In the genomic region with DNA sequence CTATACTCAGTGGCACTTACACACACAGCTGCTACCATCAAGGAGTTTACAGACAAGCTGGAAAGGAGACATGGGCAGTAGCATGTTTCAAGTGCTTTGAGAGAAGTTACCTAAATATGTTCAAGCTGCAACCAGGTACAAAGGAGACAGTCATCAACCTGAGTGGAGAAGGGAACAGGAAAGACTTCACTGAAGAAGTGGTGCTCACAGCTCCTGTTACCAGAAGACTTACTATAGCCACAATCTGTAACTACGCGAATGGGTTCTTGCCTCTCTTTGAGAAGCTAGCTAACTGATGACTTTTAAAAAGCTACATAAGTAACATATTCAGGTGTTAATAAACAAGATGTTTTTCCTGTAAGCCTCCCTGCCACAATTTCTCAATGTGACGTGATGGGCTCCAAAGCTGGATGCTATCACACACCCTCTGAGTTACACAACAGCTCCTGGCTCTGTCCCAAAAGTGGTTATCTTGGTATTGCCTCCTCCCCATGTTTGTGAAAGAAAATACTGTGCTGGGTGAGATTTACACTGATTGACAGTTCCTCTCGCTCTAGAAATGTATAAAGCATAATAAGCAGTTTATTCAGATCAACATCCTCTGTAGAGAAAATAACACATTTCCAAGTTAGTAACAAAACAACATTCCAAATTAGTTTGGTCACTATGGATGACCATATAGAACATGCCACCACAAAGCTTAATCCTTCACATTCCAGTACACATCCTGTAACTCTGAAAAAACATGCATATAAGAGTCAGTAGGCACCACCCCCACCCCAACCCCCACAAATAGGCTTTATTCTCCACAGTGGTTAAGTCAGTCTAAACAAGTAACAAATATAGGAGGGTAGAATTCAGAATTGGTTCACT, we compare ENCODE assay signal across 1 cellular context.
A peak's percentile ranks its signal among the peaks of the same experiment; 100 is the strongest.
TF ChIP-seq lines count a peak whose summit lies in the region.

No MANE protein-coding gene starts in this region.

TF ChIP-seq in HepG2, 621 proteins besides CTCF, POLR2A, EP300 and RAD21 (continued from another document and continues in another):
- TF ChIP-seq, protein P1, sequence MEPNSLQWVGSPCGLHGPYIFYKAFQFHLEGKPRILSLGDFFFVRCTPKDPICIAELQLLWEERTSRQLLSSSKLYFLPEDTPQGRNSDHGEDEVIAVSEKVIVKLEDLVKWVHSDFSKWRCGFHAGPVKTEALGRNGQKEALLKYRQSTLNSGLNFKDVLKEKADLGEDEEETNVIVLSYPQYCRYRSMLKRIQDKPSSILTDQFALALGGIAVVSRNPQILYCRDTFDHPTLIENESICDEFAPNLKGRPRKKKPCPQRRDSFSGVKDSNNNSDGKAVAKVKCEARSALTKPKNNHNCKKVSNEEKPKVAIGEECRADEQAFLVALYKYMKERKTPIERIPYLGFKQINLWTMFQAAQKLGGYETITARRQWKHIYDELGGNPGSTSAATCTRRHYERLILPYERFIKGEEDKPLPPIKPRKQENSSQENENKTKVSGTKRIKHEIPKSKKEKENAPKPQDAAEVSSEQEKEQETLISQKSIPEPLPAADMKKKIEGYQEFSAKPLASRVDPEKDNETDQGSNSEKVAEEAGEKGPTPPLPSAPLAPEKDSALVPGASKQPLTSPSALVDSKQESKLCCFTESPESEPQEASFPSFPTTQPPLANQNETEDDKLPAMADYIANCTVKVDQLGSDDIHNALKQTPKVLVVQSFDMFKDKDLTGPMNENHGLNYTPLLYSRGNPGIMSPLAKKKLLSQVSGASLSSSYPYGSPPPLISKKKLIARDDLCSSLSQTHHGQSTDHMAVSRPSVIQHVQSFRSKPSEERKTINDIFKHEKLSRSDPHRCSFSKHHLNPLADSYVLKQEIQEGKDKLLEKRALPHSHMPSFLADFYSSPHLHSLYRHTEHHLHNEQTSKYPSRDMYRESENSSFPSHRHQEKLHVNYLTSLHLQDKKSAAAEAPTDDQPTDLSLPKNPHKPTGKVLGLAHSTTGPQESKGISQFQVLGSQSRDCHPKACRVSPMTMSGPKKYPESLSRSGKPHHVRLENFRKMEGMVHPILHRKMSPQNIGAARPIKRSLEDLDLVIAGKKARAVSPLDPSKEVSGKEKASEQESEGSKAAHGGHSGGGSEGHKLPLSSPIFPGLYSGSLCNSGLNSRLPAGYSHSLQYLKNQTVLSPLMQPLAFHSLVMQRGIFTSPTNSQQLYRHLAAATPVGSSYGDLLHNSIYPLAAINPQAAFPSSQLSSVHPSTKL (CRISPR knock-in tag; IDR thresholded peaks at IDR 0.05) = peak; percentile 32; the same call in 1 of the 2 replicates
- TF ChIP-seq GZF1 (CRISPR knock-in tag; IDR thresholded peaks at IDR 0.05) = no peak
- no peak for TF ChIP-seq NFE2L2 (IDR thresholded peaks at IDR 0.05; ENCODE audit: low read length)
- TF ChIP-seq GFI1 (CRISPR knock-in tag; IDR thresholded peaks at IDR 0.05; ENCODE audit: borderline replicate concordance) = 0 out of 2 replicates have a peak, but pooled peaks have one; percentile 15
- TF ChIP-seq ZSCAN20 (CRISPR knock-in tag; IDR thresholded peaks at IDR 0.05; ENCODE audit: borderline replicate concordance) = no peak
- no peak for TF ChIP-seq TMF1 (CRISPR knock-in tag; IDR thresholded peaks at IDR 0.05; ENCODE audit: low read depth)
- TF ChIP-seq, protein P2, sequence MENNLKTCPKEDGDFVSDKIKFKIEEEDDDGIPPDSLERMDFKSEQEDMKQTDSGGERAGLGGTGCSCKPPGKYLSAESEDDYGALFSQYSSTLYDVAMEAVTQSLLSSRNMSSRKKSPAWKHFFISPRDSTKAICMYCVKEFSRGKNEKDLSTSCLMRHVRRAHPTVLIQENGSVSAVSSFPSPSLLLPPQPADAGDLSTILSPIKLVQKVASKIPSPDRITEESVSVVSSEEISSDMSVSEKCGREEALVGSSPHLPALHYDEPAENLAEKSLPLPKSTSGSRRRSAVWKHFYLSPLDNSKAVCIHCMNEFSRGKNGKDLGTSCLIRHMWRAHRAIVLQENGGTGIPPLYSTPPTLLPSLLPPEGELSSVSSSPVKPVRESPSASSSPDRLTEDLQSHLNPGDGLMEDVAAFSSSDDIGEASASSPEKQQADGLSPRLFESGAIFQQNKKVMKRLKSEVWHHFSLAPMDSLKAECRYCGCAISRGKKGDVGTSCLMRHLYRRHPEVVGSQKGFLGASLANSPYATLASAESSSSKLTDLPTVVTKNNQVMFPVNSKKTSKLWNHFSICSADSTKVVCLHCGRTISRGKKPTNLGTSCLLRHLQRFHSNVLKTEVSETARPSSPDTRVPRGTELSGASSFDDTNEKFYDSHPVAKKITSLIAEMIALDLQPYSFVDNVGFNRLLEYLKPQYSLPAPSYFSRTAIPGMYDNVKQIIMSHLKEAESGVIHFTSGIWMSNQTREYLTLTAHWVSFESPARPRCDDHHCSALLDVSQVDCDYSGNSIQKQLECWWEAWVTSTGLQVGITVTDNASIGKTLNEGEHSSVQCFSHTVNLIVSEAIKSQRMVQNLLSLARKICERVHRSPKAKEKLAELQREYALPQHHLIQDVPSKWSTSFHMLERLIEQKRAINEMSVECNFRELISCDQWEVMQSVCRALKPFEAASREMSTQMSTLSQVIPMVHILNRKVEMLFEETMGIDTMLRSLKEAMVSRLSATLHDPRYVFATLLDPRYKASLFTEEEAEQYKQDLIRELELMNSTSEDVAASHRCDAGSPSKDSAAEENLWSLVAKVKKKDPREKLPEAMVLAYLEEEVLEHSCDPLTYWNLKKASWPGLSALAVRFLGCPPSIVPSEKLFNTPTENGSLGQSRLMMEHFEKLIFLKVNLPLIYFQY (CRISPR knock-in tag; IDR thresholded peaks at IDR 0.05; ENCODE audit: borderline replicate concordance) = no peak
- TF ChIP-seq, protein P3, sequence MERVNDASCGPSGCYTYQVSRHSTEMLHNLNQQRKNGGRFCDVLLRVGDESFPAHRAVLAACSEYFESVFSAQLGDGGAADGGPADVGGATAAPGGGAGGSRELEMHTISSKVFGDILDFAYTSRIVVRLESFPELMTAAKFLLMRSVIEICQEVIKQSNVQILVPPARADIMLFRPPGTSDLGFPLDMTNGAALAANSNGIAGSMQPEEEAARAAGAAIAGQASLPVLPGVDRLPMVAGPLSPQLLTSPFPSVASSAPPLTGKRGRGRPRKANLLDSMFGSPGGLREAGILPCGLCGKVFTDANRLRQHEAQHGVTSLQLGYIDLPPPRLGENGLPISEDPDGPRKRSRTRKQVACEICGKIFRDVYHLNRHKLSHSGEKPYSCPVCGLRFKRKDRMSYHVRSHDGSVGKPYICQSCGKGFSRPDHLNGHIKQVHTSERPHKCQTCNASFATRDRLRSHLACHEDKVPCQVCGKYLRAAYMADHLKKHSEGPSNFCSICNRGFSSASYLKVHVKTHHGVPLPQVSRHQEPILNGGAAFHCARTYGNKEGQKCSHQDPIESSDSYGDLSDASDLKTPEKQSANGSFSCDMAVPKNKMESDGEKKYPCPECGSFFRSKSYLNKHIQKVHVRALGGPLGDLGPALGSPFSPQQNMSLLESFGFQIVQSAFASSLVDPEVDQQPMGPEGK (CRISPR knock-in tag; IDR thresholded peaks at IDR 0.05) = 0 out of 2 replicates have a peak, but pooled peaks have one; percentile 14
- TF ChIP-seq HDAC1 (CRISPR knock-in tag; IDR thresholded peaks at IDR 0.05) = no peak
- no peak for TF ChIP-seq HCFC1 (IDR thresholded peaks at IDR 0.05; ENCODE audit: low read depth, low read length)
- TF ChIP-seq, protein P4, sequence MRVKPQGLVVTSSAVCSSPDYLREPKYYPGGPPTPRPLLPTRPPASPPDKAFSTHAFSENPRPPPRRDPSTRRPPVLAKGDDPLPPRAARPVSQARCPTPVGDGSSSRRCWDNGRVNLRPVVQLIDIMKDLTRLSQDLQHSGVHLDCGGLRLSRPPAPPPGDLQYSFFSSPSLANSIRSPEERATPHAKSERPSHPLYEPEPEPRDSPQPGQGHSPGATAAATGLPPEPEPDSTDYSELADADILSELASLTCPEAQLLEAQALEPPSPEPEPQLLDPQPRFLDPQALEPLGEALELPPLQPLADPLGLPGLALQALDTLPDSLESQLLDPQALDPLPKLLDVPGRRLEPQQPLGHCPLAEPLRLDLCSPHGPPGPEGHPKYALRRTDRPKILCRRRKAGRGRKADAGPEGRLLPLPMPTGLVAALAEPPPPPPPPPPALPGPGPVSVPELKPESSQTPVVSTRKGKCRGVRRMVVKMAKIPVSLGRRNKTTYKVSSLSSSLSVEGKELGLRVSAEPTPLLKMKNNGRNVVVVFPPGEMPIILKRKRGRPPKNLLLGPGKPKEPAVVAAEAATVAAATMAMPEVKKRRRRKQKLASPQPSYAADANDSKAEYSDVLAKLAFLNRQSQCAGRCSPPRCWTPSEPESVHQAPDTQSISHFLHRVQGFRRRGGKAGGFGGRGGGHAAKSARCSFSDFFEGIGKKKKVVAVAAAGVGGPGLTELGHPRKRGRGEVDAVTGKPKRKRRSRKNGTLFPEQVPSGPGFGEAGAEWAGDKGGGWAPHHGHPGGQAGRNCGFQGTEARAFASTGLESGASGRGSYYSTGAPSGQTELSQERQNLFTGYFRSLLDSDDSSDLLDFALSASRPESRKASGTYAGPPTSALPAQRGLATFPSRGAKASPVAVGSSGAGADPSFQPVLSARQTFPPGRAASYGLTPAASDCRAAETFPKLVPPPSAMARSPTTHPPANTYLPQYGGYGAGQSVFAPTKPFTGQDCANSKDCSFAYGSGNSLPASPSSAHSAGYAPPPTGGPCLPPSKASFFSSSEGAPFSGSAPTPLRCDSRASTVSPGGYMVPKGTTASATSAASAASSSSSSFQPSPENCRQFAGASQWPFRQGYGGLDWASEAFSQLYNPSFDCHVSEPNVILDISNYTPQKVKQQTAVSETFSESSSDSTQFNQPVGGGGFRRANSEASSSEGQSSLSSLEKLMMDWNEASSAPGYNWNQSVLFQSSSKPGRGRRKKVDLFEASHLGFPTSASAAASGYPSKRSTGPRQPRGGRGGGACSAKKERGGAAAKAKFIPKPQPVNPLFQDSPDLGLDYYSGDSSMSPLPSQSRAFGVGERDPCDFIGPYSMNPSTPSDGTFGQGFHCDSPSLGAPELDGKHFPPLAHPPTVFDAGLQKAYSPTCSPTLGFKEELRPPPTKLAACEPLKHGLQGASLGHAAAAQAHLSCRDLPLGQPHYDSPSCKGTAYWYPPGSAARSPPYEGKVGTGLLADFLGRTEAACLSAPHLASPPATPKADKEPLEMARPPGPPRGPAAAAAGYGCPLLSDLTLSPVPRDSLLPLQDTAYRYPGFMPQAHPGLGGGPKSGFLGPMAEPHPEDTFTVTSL (CRISPR knock-in tag; IDR thresholded peaks at IDR 0.05; ENCODE audit: borderline replicate concordance) = no peak
- no peak for TF ChIP-seq RAD51 (IDR thresholded peaks at IDR 0.05; ENCODE audit: borderline replicate concordance)
- TF ChIP-seq ZNF547 (CRISPR knock-in tag; IDR thresholded peaks at IDR 0.05) = no peak
- peak; percentile 31; the same call in 1 of the 2 replicates for TF ChIP-seq FOXA3 (CRISPR knock-in tag; IDR thresholded peaks at IDR 0.05)
- no peak for TF ChIP-seq KDM2A (CRISPR knock-in tag; IDR thresholded peaks at IDR 0.05; ENCODE audit: borderline replicate concordance, low read depth)
- peak; percentile 68; the same call in 1 of the 2 replicates for TF ChIP-seq CEBPB (IDR thresholded peaks at IDR 0.05; ENCODE audit: borderline replicate concordance, low read depth, low read length)
- TF ChIP-seq REXO4 (CRISPR knock-in tag; IDR thresholded peaks at IDR 0.05; ENCODE audit: borderline replicate concordance) = no peak
- TF ChIP-seq, protein P5, sequence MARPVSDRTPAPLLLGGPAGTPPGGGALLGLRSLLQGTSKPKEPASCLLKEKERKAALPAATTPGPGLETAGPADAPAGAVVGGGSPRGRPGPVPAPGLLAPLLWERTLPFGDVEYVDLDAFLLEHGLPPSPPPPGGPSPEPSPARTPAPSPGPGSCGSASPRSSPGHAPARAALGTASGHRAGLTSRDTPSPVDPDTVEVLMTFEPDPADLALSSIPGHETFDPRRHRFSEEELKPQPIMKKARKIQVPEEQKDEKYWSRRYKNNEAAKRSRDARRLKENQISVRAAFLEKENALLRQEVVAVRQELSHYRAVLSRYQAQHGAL (CRISPR knock-in tag; IDR thresholded peaks at IDR 0.05; ENCODE audit: not compliant biosample characterization) = no peak
- no peak for TF ChIP-seq HNF4A (CRISPR knock-in tag; IDR thresholded peaks at IDR 0.05)
- TF ChIP-seq CEBPG (CRISPR knock-in tag; IDR thresholded peaks at IDR 0.05) = peak; percentile 63
- TF ChIP-seq, protein P6, sequence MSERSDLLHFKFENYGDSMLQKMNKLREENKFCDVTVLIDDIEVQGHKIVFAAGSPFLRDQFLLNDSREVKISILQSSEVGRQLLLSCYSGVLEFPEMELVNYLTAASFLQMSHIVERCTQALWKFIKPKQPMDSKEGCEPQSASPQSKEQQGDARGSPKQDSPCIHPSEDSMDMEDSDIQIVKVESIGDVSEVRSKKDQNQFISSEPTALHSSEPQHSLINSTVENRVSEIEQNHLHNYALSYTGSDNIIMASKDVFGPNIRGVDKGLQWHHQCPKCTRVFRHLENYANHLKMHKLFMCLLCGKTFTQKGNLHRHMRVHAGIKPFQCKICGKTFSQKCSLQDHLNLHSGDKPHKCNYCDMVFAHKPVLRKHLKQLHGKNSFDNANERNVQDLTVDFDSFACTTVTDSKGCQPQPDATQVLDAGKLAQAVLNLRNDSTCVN (CRISPR knock-in tag; IDR thresholded peaks at IDR 0.05; ENCODE audit: borderline replicate concordance) = no peak
- TF ChIP-seq, protein P7, sequence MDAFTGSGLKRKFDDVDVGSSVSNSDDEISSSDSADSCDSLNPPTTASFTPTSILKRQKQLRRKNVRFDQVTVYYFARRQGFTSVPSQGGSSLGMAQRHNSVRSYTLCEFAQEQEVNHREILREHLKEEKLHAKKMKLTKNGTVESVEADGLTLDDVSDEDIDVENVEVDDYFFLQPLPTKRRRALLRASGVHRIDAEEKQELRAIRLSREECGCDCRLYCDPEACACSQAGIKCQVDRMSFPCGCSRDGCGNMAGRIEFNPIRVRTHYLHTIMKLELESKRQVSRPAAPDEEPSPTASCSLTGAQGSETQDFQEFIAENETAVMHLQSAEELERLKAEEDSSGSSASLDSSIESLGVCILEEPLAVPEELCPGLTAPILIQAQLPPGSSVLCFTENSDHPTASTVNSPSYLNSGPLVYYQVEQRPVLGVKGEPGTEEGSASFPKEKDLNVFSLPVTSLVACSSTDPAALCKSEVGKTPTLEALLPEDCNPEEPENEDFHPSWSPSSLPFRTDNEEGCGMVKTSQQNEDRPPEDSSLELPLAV (CRISPR knock-in tag; conservative IDR thresholded peaks at IDR 0.05; ENCODE audit: low read depth) = no peak
- no peak for TF ChIP-seq HNRNPLL (IDR thresholded peaks at IDR 0.05; ENCODE audit: low read depth, low read length, poor library complexity, severe bottlenecking)
- TF ChIP-seq ZNF44 (CRISPR knock-in tag; IDR thresholded peaks at IDR 0.05) = no peak
- no peak for TF ChIP-seq ZNF333 (CRISPR knock-in tag; IDR thresholded peaks at IDR 0.05; ENCODE audit: borderline replicate concordance)
- no peak for TF ChIP-seq ZSCAN22 (CRISPR knock-in tag; IDR thresholded peaks at IDR 0.05)
- TF ChIP-seq SSRP1 (CRISPR knock-in tag; IDR thresholded peaks at IDR 0.05) = no peak
